In genomic region chrX:114152130-114152529, GRCh38 we compare ENCODE assay signal across 14 cellular contexts.
DNase-seq lines count a peak whose midpoint lies in the region; ATAC-seq, FAIRE-seq and TF ChIP-seq lines count a peak whose summit lies in the region.
"Had no signal": no experiment of that assay in that cellular context is flagged by ENCODE, and none has a peak within 500 bp of the region (broad histone marks: within the 10 kb centered on the region; RNA-seq: fewer than 3 reads in every experiment).

No MANE protein-coding gene starts in this region.

- H3K36me3 ChIP-seq in K562 (ENCODE audit: control insufficient read depth, insufficient read depth, low read length) (no peaks in the 10 kb centered on the region), keratinocyte (ENCODE audit: control insufficient read depth in 2 of 2, extremely low read depth in 1 of 2, insufficient read depth in 2 of 2, low read length in 2 of 2) (no peaks in the 10 kb centered on the region)
- H3K36me3 ChIP-seq: BLaER1 treated with 17β-estradiol and CSF1 and Interleukin-3, amounts not matched to agents 10 nM and 100 nM; transverse colon had no signal

- H3K27ac Mint-ChIP-seq in activated CD8-positive, alpha-beta T cell treated with anti-CD3 and anti-CD28 coated beads for 36 hours: no peak overlapping the region
- H3K27ac Mint-ChIP-seq: activated CD4-positive, alpha-beta T cell treated with anti-CD3 and anti-CD28 coated beads, Interleukin-2, amount 10 ng/mL, durations not matched to agents 24 days and 14 days; dendritic cell treated with granulocyte-macrophage colony-stimulating factor and Interleukin-4, amounts not matched to agents 40 ng/mL and 50 ng/mL, for 4 days had no signal

- in situ Hi-C loops in K562 (cut with MboI): loop anchor here (10.0 kb wide), 1 partner anchor 183 kb away; no protein-coding TSS in a partner anchor

- TF ChIP-seq POLR2A in NB4 (IDR thresholded peaks at IDR 0.05; ENCODE audit: extremely low read depth, insufficient read length) (no peak), K562 (conservative IDR thresholded peaks at IDR 0.05) (no peak)

- dilution Hi-C loops in keratinocyte (cut with MboI; ENCODE audit: extremely low pct_ligation_motif_present, low sequenced_read_pairs): no loop called here

- intact Hi-C loops in K562 (cut with micrococcal nuclease) (no loop called here), cardiac septum (cut with DNase I) (no loop called here)
- intact Hi-C loops in activated CD8-positive, alpha-beta T cell treated with anti-CD3 and anti-CD28 coated beads for 36 hours (cut with micrococcal nuclease): no loop called here

- H3K27me3 ChIP-seq in K562 (ENCODE audit: control insufficient read depth in 2 of 2, insufficient read depth in 2 of 2, low read length in 2 of 2) (no peaks in the 10 kb centered on the region), keratinocyte (ENCODE audit: control insufficient read depth, extremely low read depth, insufficient read depth, low read length) (no peaks in the 10 kb centered on the region)
- H3K27me3 ChIP-seq: transverse colon had no signal

- no peaks in the 10 kb centered on the region for H3K4me1 Mint-ChIP-seq in activated CD8-positive, alpha-beta T cell treated with anti-CD3 and anti-CD28 coated beads for 36 hours (ENCODE audit: low read depth)
- H3K4me1 Mint-ChIP-seq: activated CD4-positive, alpha-beta T cell treated with anti-CD3 and anti-CD28 coated beads, Interleukin-2, amount 10 ng/mL, durations not matched to agents 24 days and 14 days had no signal

- TF ChIP-seq CTCF in NB4 (IDR thresholded peaks at IDR 0.05; ENCODE audit: low read depth, low read length) (no peak), K562 (IDR thresholded peaks at IDR 0.05 in 2 of 3, conservative IDR thresholded peaks at IDR 0.05 in 1 of 3; ENCODE audit: insufficient read depth in 2 of 3, low read depth in 1 of 3, low read length in 3 of 3) (no peak), keratinocyte (optimal IDR thresholded peaks at IDR 0.05 in 1 of 3, IDR thresholded peaks at IDR 0.05 in 1 of 3, conservative IDR thresholded peaks at IDR 0.05 in 1 of 3; ENCODE audit: extremely low read depth in 1 of 3, insufficient read depth in 2 of 3, low read length in 3 of 3) (no peak)
- TF ChIP-seq CTCF in activated CD8-positive, alpha-beta T cell treated with anti-CD3 and anti-CD28 coated beads for 36 hours (IDR thresholded peaks at IDR 0.05): no peak

- FAIRE-seq in K562 (lab: Jason Lieb, UNC): no peak
- peak; percentile 85 for FAIRE-seq in keratinocyte (lab: Jason Lieb, UNC)

- no peaks in the 10 kb centered on the region for H3K36me3 Mint-ChIP-seq in activated CD8-positive, alpha-beta T cell treated with anti-CD3 and anti-CD28 coated beads for 36 hours (ENCODE audit: low read depth)

- H3K27ac ChIP-seq in K562 (ENCODE audit: extremely low read depth, low read depth, low read length) (no peak overlapping the region; the same call in 2 of the 3 replicates), keratinocyte (ENCODE audit: control insufficient read depth, insufficient read depth, low read length) (no peak overlapping the region)
- H3K27ac ChIP-seq: transverse colon had no signal

- H3K4me3 ChIP-seq in NB4 (ENCODE audit: low read depth, low read length) (no peak overlapping the region), K562 (no peak overlapping the region), keratinocyte (ENCODE audit: control insufficient read depth in 2 of 3, extremely low read depth in 1 of 3, insufficient read depth in 2 of 3, low read depth in 1 of 3, low read length in 3 of 3) (no peak overlapping the region)
- H3K4me3 ChIP-seq: BLaER1 treated with 17β-estradiol and CSF1 and Interleukin-3, amounts not matched to agents 10 nM and 100 nM; transverse colon had no signal

- DNase-seq in COLO829 (ENCODE audit: low spot score): peak; percentile 60
- DNase-seq in NB4 (ENCODE audit: low read depth): peak; percentile 26
- peak; percentile 22 to 44 (median 26) for DNase-seq in K562 (ENCODE audit: extremely low read depth in 1 of 4, low spot score in 3 of 4)
- peak; percentile 36 for DNase-seq in keratinocyte (ENCODE audit: low read depth, low spot score)
- DNase-seq in activated T-cell treated with anti-CD3 and anti-CD28 coated beads, Interleukin-2, amount 50 U/mL, for 48 hours: no peak
- DNase-seq in activated CD8-positive, alpha-beta T cell treated with anti-CD3 and anti-CD28 coated beads for 36 hours: no peak
- no peak for DNase-seq in cardiac septum (ENCODE audit: low spot score)
- DNase-seq in KG1 (lab: John Stamatoyannopoulos, UW): no peak
- DNase-seq: activated CD4-positive, alpha-beta T cell treated with anti-CD3 and anti-CD28 coated beads, Interleukin-2, amount 10 ng/mL, durations not matched to agents 24 days and 14 days; NCI-H510A treated with DMSO at 0.1 percent for 48 hours; transverse colon had no signal

- no peak for TF ChIP-seq RAD21 in K562 (CRISPR knock-in tag; conservative IDR thresholded peaks at IDR 0.05 in 1 of 2, IDR thresholded peaks at IDR 0.05 in 1 of 2)

- H3K27me3 Mint-ChIP-seq in activated CD8-positive, alpha-beta T cell treated with anti-CD3 and anti-CD28 coated beads for 36 hours: no peaks in the 10 kb centered on the region
- H3K27me3 Mint-ChIP-seq: activated CD4-positive, alpha-beta T cell treated with anti-CD3 and anti-CD28 coated beads, Interleukin-2, amount 10 ng/mL, durations not matched to agents 24 days and 14 days; dendritic cell treated with granulocyte-macrophage colony-stimulating factor and Interleukin-4, amounts not matched to agents 40 ng/mL and 50 ng/mL, for 4 days had no signal

- no peak overlapping the region for H2AFZ ChIP-seq in K562 (ENCODE audit: low read depth, low read length)
- no peak overlapping the region for H2AFZ ChIP-seq in keratinocyte (ENCODE audit: control insufficient read depth, low read length)

- H3K9ac ChIP-seq in K562 (ENCODE audit: insufficient read depth in 1 of 2, low read depth in 2 of 2, low read length in 2 of 2) (no peak overlapping the region), keratinocyte (ENCODE audit: control insufficient read depth, extremely low read depth, insufficient read depth, low read length) (no peak overlapping the region)
- H3K9ac ChIP-seq: BLaER1 treated with 17β-estradiol and CSF1 and Interleukin-3, amounts not matched to agents 10 nM and 100 nM had no signal

- H3K4me3 Mint-ChIP-seq in activated CD8-positive, alpha-beta T cell treated with anti-CD3 and anti-CD28 coated beads for 36 hours: no peak overlapping the region
- H3K4me3 Mint-ChIP-seq: activated CD4-positive, alpha-beta T cell treated with anti-CD3 and anti-CD28 coated beads, Interleukin-2, amount 10 ng/mL, durations not matched to agents 24 days and 14 days; dendritic cell treated with granulocyte-macrophage colony-stimulating factor and Interleukin-4, amounts not matched to agents 40 ng/mL and 50 ng/mL, for 4 days had no signal

- H3K4me2 ChIP-seq in K562 (ENCODE audit: insufficient read depth, low read length) (no peak overlapping the region), keratinocyte (ENCODE audit: control insufficient read depth, extremely low read depth, insufficient read depth, low read depth, low read length) (no peak overlapping the region)

- no peaks in the 10 kb centered on the region for H3K4me1 ChIP-seq in K562 (replicated peaks in 1 of 2; ENCODE audit: control insufficient read depth in 2 of 2, insufficient read depth in 2 of 2, low read length in 2 of 2)
- H3K4me1 ChIP-seq in keratinocyte (ENCODE audit: control insufficient read depth, extremely low read depth, insufficient read depth, low read length): no peaks in the 10 kb centered on the region
- H3K4me1 ChIP-seq: transverse colon had no signal

- peak; percentile 58; the same call in 2 of the 3 replicates for ATAC-seq in K562
- ATAC-seq in activated CD8-positive, alpha-beta T cell treated with anti-CD3 and anti-CD28 coated beads for 36 hours: no peak
- ATAC-seq: sciatic nerve had no signal

- POLR2A ChIA-PET in K562 (lab: Yijun Ruan, JAX): interaction anchor here (0.6 to 0.7 kb wide), 2 partner anchors 16 to 993 kb away, joined by 3 read pairs; no protein-coding TSS in a partner anchor
- POLR2A ChIA-PET in activated CD8-positive, alpha-beta T cell treated with anti-CD3 and anti-CD28 coated beads for 36 hours (lab: Charles Lee): no interaction called here

- CTCF ChIA-PET in K562 (lab: Yijun Ruan, JAX; ENCODE audit: low intra/inter-chr PET ratio): no interaction called here
- CTCF ChIA-PET in activated CD8-positive, alpha-beta T cell treated with anti-CD3 and anti-CD28 coated beads for 36 hours (lab: Charles Lee): no interaction called here

- H4K20me1 ChIP-seq in K562 (replicated peaks; ENCODE audit: control insufficient read depth, insufficient read depth, low read length) (no peaks in the 10 kb centered on the region), keratinocyte (ENCODE audit: control insufficient read depth, extremely low read depth, insufficient read depth, low read length) (no peaks in the 10 kb centered on the region)
- H4K20me1 ChIP-seq: BLaER1 treated with 17β-estradiol and CSF1 and Interleukin-3, amounts not matched to agents 10 nM and 100 nM had no signal

- H3K9me3 ChIP-seq in K562 (replicated peaks; ENCODE audit: control insufficient read depth, insufficient read depth, low read depth, low read length) (no peaks in the 10 kb centered on the region), keratinocyte (ENCODE audit: control insufficient read depth, low read depth, low read length) (no peaks in the 10 kb centered on the region)
- H3K9me3 ChIP-seq: transverse colon had no signal

- H3K9me1 ChIP-seq in K562 (ENCODE audit: control insufficient read depth, insufficient read depth, low read length) (no peaks in the 10 kb centered on the region), keratinocyte (ENCODE audit: control insufficient read depth, extremely low read depth, insufficient read depth, low read length) (no peaks in the 10 kb centered on the region)

- H3K9me3 Mint-ChIP-seq in activated CD8-positive, alpha-beta T cell treated with anti-CD3 and anti-CD28 coated beads for 36 hours: no peaks in the 10 kb centered on the region
- H3K9me3 Mint-ChIP-seq: activated CD4-positive, alpha-beta T cell treated with anti-CD3 and anti-CD28 coated beads, Interleukin-2, amount 10 ng/mL, durations not matched to agents 24 days and 14 days; dendritic cell treated with granulocyte-macrophage colony-stimulating factor and Interleukin-4, amounts not matched to agents 40 ng/mL and 50 ng/mL, for 4 days had no signal

- 0 out of 2 replicates have a peak, but pooled peaks have one; percentile 31 for TF ChIP-seq EP300 in K562 (IDR thresholded peaks at IDR 0.05; ENCODE audit: low read length)

- BruUV-seq in K562 (replicated peaks; lab: Mats Ljungman, UMichigan): no TSS peak

- H3K79me2 ChIP-seq in K562 (ENCODE audit: control insufficient read depth, insufficient read depth, low read length) (no peaks in the 10 kb centered on the region), keratinocyte (ENCODE audit: control insufficient read depth, insufficient read depth, low read length) (no peaks in the 10 kb centered on the region)

- WGBS in K562 (ENCODE audit: insufficient coverage, low coverage, missing lambda C conversion rate): 0% methylated on average over 1 of the region's 1 CpG

TF ChIP-seq in K562, 482 proteins besides CTCF, POLR2A, EP300 and RAD21 (continues in another document):
- TF ChIP-seq HDGF (IDR thresholded peaks at IDR 0.05) (no peak), CTBP1 (IDR thresholded peaks at IDR 0.05; ENCODE audit: borderline replicate concordance) (no peak), EP400 (IDR thresholded peaks at IDR 0.05) (no peak), CHD1 (IDR thresholded peaks at IDR 0.05; ENCODE audit: low read length) (no peak)

Comparison
In these comparisons a context has a peak if more than half of its experiments do, and no peak if none do; other contexts are left out.
1. DNase-seq: peak in COLO829 (single experiment), NB4 (single experiment), K562 (4 of 4) and keratinocyte (single experiment); none in activated T-cell treated with anti-CD3 and anti-CD28 coated beads, Interleukin-2, amount 50 U/mL, for 48 hours (0 of 2), activated CD8-positive, alpha-beta T cell treated with anti-CD3 and anti-CD28 coated beads for 36 hours (single experiment), cardiac septum (single experiment) and KG1 (single experiment).